In genomic region chr17:50190278-50191069, GRCh38 we compare ENCODE assay signal across 29 cellular contexts. TPM values are rescaled to one million over a fixed set of nuclear protein-coding genes. Genes with fewer than 3 reads are reported as not detected.
A peak's percentile ranks its signal among the peaks of the same experiment; 100 is the strongest.
DNase-seq lines count a peak whose midpoint lies in the region; ATAC-seq and TF ChIP-seq lines count a peak whose summit lies in the region.
"Had no signal": no experiment of that assay in that cellular context is flagged by ENCODE, and none has a peak within 500 bp of the region (broad histone marks: within the 10 kb centered on the region; RNA-seq: fewer than 3 reads in every experiment).

No MANE protein-coding gene starts in this region.

- H3K9me3 ChIP-seq in AG04450 (ENCODE audit: control insufficient read depth, insufficient read depth, low read length): no peaks in the 10 kb centered on the region; the same call in 1 of the 2 replicates
- H3K9me3 ChIP-seq in SJSA1 (replicated peaks): no peaks in the 10 kb centered on the region
- H3K9me3 ChIP-seq in fibroblast of lung (ENCODE audit: control insufficient read depth, insufficient read depth, low read depth, low read length): no peaks in the 10 kb centered on the region
- no peaks in the 10 kb centered on the region for H3K9me3 ChIP-seq in skeletal muscle satellite cell (replicated peaks; ENCODE audit: low read length)
- H3K9me3 ChIP-seq: gastroesophageal sphincter, lower lobe of right lung, psoas muscle, spleen, stomach, upper lobe of right lung had no signal

- TF ChIP-seq CTCF in AG04450 (IDR thresholded peaks at IDR 0.05; ENCODE audit: low read depth, low read length): no peak
- no peak for TF ChIP-seq CTCF in fibroblast of lung (conservative IDR thresholded peaks at IDR 0.05 in 1 of 2, IDR thresholded peaks at IDR 0.05 in 1 of 2; ENCODE audit: low read depth in 1 of 2, low read length in 2 of 2)
- no peak for TF ChIP-seq CTCF in GM23338 (conservative IDR thresholded peaks at IDR 0.05; ENCODE audit: low read depth in 2 of 2)

- CTCF ChIA-PET in AG04450 (lab: Charles Lee): interaction anchor here (1.5 kb wide), 1 partner anchor 21 kb away, joined by 3 read pairs; no protein-coding TSS in a partner anchor

- H3K9ac ChIP-seq in fibroblast of lung (ENCODE audit: insufficient read depth, low read length) (no peak overlapping the region), skeletal muscle satellite cell (ENCODE audit: low read depth, low read length) (peak overlapping the region; percentile 16)
- H3K9ac ChIP-seq: neural progenitor cell had no signal

- POLR2A ChIA-PET in AG04450 (lab: Yijun Ruan, JAX): interaction anchor here (0.5 to 13.2 kb wide), 18 partner anchors 7 to 99 kb away, joined by 3 to 284 read pairs (median 5); partner anchors contain the start of gene COL1A1

- no peak overlapping the region for H3K27ac Mint-ChIP-seq in GM23338

- H3K36me3 Mint-ChIP-seq in GM23338 (ENCODE audit: low read depth): peaks cover 22% of the 10 kb centered on the region

- H3K4me2 ChIP-seq in fibroblast of lung (ENCODE audit: extremely low read depth, insufficient read depth, low read length) (no peak overlapping the region), skeletal muscle satellite cell (ENCODE audit: low read length) (peak overlapping the region; percentile 8), GM23338 (no peak overlapping the region)
- H3K4me2 ChIP-seq: neural progenitor cell had no signal

- no peak overlapping the region for H3K4me3 Mint-ChIP-seq in GM23338
- H3K4me3 Mint-ChIP-seq: central memory CD8-positive, alpha-beta T cell; neural progenitor cell had no signal

- no peaks in the 10 kb centered on the region for H3K9me3 Mint-ChIP-seq in GM23338
- H3K9me3 Mint-ChIP-seq: central memory CD8-positive, alpha-beta T cell; neural progenitor cell had no signal

- H3K4me1 ChIP-seq in SJSA1 (replicated peaks) (peaks cover 100% of the 10 kb centered on the region), fibroblast of lung (ENCODE audit: control insufficient read depth, extremely low read depth, insufficient read depth, low read length) (peaks cover 22% of the 10 kb centered on the region), skeletal muscle satellite cell (ENCODE audit: control insufficient read depth, insufficient read depth, low read length) (peaks cover 81% of the 10 kb centered on the region), GM23338 (ENCODE audit: insufficient read depth) (no peaks in the 10 kb centered on the region)
- H3K4me1 ChIP-seq: lower lobe of right lung, neural progenitor cell, psoas muscle, upper lobe of right lung had no signal

- DNase-seq in AG04450 (ENCODE audit: low read depth, low spot score): no peak
- peak; percentile 67 to 83 for DNase-seq in SJSA1 (ENCODE audit: low read depth in 1 of 2, low spot score in 2 of 2)
- DNase-seq in fibroblast of lung (ENCODE audit: low read depth in 2 of 2): peak in 1 of 2 donors; percentile 67
- no peak for DNase-seq in DMS153 (lab: John Stamatoyannopoulos, UW)
- no peak for DNase-seq in globus pallidus (ENCODE audit: low spot score)
- DNase-seq in GM23338 (ENCODE audit: low spot score): no peak
- DNase-seq: activated naive CD4-positive, alpha-beta T cell treated with Interleukin-2 at 50 U/mL for 16 hours; activated T-cell treated with anti-CD3 and anti-CD28 coated beads, Interleukin-2, amount 50 U/mL, for 48 hours; DMS 273 treated with DMSO at 0.1 percent for 48 hours; HCEC 1CT; Kasumi-1; lower lobe of right lung; NCI-H1048; NCI-H2029; NCI-H345; psoas muscle; SHP77 treated with DMSO at 0.1 percent for 48 hours; spleen; stimulated activated CD4-positive, alpha-beta T cell treated with anti-CD3 and anti-CD28 coated beads, Interleukin-4, amount 100 ng/mL, for 1 hour; stomach; T-helper 1 cell; upper lobe of right lung had no signal

- H3K4me3 ChIP-seq in AG04450 (ENCODE audit: low read depth, low read length) (0 out of 2 replicates have a peak overlapping the region, but pooled peaks have one; percentile 7), SJSA1 (peak overlapping the region; percentile 66), fibroblast of lung (replicated peaks in 1 of 4; ENCODE audit: control extremely low read depth in 1 of 4, insufficient read depth in 1 of 4, low read depth in 3 of 4, low read length in 4 of 4) (peak overlapping the region in 1 of 4 experiments; percentile 10), skeletal muscle satellite cell (ENCODE audit: low read length) (no peak overlapping the region), GM23338 (no peak overlapping the region)
- H3K4me3 ChIP-seq: gastroesophageal sphincter, lower lobe of right lung, neural progenitor cell, psoas muscle, spleen, stomach, upper lobe of right lung had no signal

- no peaks in the 10 kb centered on the region for H3K4me1 Mint-ChIP-seq in GM23338
- H3K4me1 Mint-ChIP-seq: central memory CD8-positive, alpha-beta T cell; neural progenitor cell had no signal

- no peak overlapping the region for H2AFZ ChIP-seq in fibroblast of lung (ENCODE audit: low read length)
- no peak overlapping the region for H2AFZ ChIP-seq in GM23338
- H2AFZ ChIP-seq: neural progenitor cell had no signal

- H4K20me1 ChIP-seq in fibroblast of lung (ENCODE audit: control insufficient read depth, extremely low read depth, insufficient read depth, low read length) (peaks cover 5% of the 10 kb centered on the region), GM23338 (replicated peaks; ENCODE audit: insufficient read depth) (no peaks in the 10 kb centered on the region)

- no peaks in the 10 kb centered on the region for H3K27me3 ChIP-seq in AG04450 (ENCODE audit: control insufficient read depth, insufficient read depth, low read length)
- H3K27me3 ChIP-seq in SJSA1 (replicated peaks): no peaks in the 10 kb centered on the region
- no peaks in the 10 kb centered on the region for H3K27me3 ChIP-seq in fibroblast of lung (ENCODE audit: control insufficient read depth, insufficient read depth, low read length)
- H3K27me3 ChIP-seq in skeletal muscle satellite cell (ENCODE audit: control insufficient read depth, insufficient read depth, low read length): no peaks in the 10 kb centered on the region
- H3K27me3 ChIP-seq in GM23338 (ENCODE audit: insufficient read depth): no peaks in the 10 kb centered on the region
- H3K27me3 ChIP-seq: gastroesophageal sphincter, neural progenitor cell, stomach, upper lobe of right lung had no signal

- ATAC-seq in HG03039 (IDR thresholded peaks at IDR 0.05; ENCODE audit: unreplicated experiment): no peak
- no peak for ATAC-seq in GM23338
- ATAC-seq: gastroesophageal sphincter, lower lobe of right lung, psoas muscle, upper lobe of right lung had no signal

- H3F3A ChIP-seq in GM23338 (replicated peaks; ENCODE audit: low read depth): no peaks in the 10 kb centered on the region

- H3K27ac ChIP-seq in AG04450 (ENCODE audit: low read depth, low read length) (peak overlapping the region; percentile 98), SJSA1 (peak overlapping the region; percentile 87), fibroblast of lung (ENCODE audit: insufficient read depth, low read length) (peak overlapping the region; percentile 60), GM23338 (ENCODE audit: low read depth) (no peak overlapping the region)
- H3K27ac ChIP-seq: epithelial cell of prostate, lower lobe of right lung, neural progenitor cell, psoas muscle, spleen, upper lobe of right lung had no signal

- peaks cover 5% of the 10 kb centered on the region for H3K27me3 Mint-ChIP-seq in GM23338 (ENCODE audit: insufficient read depth, low read depth, poor library complexity)

- H3K9me2 ChIP-seq in GM23338 (ENCODE audit: insufficient read depth): no peaks in the 10 kb centered on the region

- H3K36me3 ChIP-seq in SJSA1 (peaks cover 100% of the 10 kb centered on the region), fibroblast of lung (ENCODE audit: control insufficient read depth, insufficient read depth, low read length) (peaks cover 93% of the 10 kb centered on the region), skeletal muscle satellite cell (ENCODE audit: insufficient read depth, low read length) (peaks cover 98% of the 10 kb centered on the region), GM23338 (ENCODE audit: insufficient read depth) (no peaks in the 10 kb centered on the region)
- H3K36me3 ChIP-seq: neural progenitor cell had no signal

- H3K79me2 ChIP-seq in fibroblast of lung (ENCODE audit: control insufficient read depth, insufficient read depth, low read length): peaks cover 64% of the 10 kb centered on the region
- H3K79me2 ChIP-seq in GM23338 (replicated peaks; ENCODE audit: insufficient read depth): no peaks in the 10 kb centered on the region

TF ChIP-seq in GM23338, 12 proteins besides CTCF, POLR2A, EP300 and RAD21 (continues in another document):
- no peak for TF ChIP-seq EZH2phosphoT487 (IDR thresholded peaks at IDR 0.05; ENCODE audit: unreplicated experiment)

RNA-seq across cellular contexts. Expression of gene COL1A1, which starts 11.0 kb away (rescaled TPM):
- polyA plus RNA-seq in AG04450 (2011; rRNA removed) (1,356 and 3,120 TPM in 2 replicates), fibroblast of lung (541 and 604 TPM in 2 replicates), GM23338 (2016; fragmentation: Nextera tagmentation; extraction: Ambion mirVana) (21.2 and 22.4 TPM in 2 replicates)
- polyA minus RNA-seq in AG04450 (2011; rRNA and poly(A)+ RNA removed): 2,155 and 4,267 TPM in 2 replicates
- 957 and 2,133 TPM in 2 replicates for total RNA-seq in SJSA1 (2014; rRNA removed; shearing (Covaris generic))
- total RNA-seq in fibroblast of lung: 577 and 584 TPM in 2 replicates
- polyA plus RNA-seq in fibroblast of lung (2012): 2,129 and 2,873 TPM in 2 replicates
- polyA minus RNA-seq in fibroblast of lung (ENCODE audit: low replicate concordance): 7,488 and 12,203 TPM in 2 replicates
- 1,202 and 1,869 TPM in 2 replicates for total RNA-seq in skeletal muscle satellite cell (2012; rRNA removed)
- 27.9 and 34.3 TPM in 2 replicates for total RNA-seq in GM23338 (2014; rRNA removed; shearing (Covaris generic))

RNA-seq across cellular contexts. Expression of gene SGCA, which starts 24.7 kb away (rescaled TPM):
- polyA plus RNA-seq in AG04450 (2011; rRNA removed) (0.16 and 0.21 TPM in 2 replicates), fibroblast of lung (1.4 and 1.6 TPM in 2 replicates), GM23338 (2016; fragmentation: Nextera tagmentation; extraction: Ambion mirVana) (0.19 TPM in 1 of 2 replicates, not detected in the other)
- polyA minus RNA-seq in AG04450 (2011; rRNA and poly(A)+ RNA removed): not detected in 2 replicates
- 2.4 TPM in 1 of 2 replicates, not detected in the other for total RNA-seq in SJSA1 (2014; rRNA removed; shearing (Covaris generic))
- total RNA-seq in fibroblast of lung: 4.1 and 4.3 TPM in 2 replicates
- polyA plus RNA-seq in fibroblast of lung (2012): 5.2 and 8.8 TPM in 2 replicates
- 1.7 and 5.6 TPM in 2 replicates for polyA minus RNA-seq in fibroblast of lung (ENCODE audit: low replicate concordance)
- 2.5 and 15.7 TPM in 2 replicates for total RNA-seq in skeletal muscle satellite cell (2012; rRNA removed)
- total RNA-seq in GM23338 (2014; rRNA removed; shearing (Covaris generic)): not detected in 2 replicates
- polyA plus RNA-seq: keratinocyte had no signal

RNA-seq across cellular contexts. Expression of gene PPP1R9B, which starts 40.0 kb away (rescaled TPM):
- polyA plus RNA-seq in AG04450 (2011; rRNA removed) (17.6 and 18.2 TPM in 2 replicates), fibroblast of lung (22.1 and 26.0 TPM in 2 replicates), GM23338 (2016; fragmentation: Nextera tagmentation; extraction: Ambion mirVana) (1.9 and 2.1 TPM in 2 replicates)
- 35.7 and 42.5 TPM in 2 replicates for polyA minus RNA-seq in AG04450 (2011; rRNA and poly(A)+ RNA removed)
- total RNA-seq in SJSA1 (2014; rRNA removed; shearing (Covaris generic)): 69.4 and 70.1 TPM in 2 replicates
- 41.5 and 45.5 TPM in 2 replicates for total RNA-seq in fibroblast of lung
- 37.9 and 40.6 TPM in 2 replicates for polyA plus RNA-seq in fibroblast of lung (2012)
- polyA minus RNA-seq in fibroblast of lung (ENCODE audit: low replicate concordance): 25.3 and 28.3 TPM in 2 replicates
- total RNA-seq in skeletal muscle satellite cell (2012; rRNA removed): 29.2 and 29.5 TPM in 2 replicates
- 10.1 and 10.5 TPM in 2 replicates for total RNA-seq in GM23338 (2014; rRNA removed; shearing (Covaris generic))

Comparison
In these comparisons a context has a peak if more than half of its experiments do, and no peak if none do; other contexts are left out.
1. DNase-seq: peak in SJSA1 (2 of 2); none in AG04450 (single experiment), DMS153 (single experiment), globus pallidus (single experiment) and GM23338 (single experiment).
2. H3K4me3 ChIP-seq: peak in AG04450 (single experiment) and SJSA1 (single experiment); none in skeletal muscle satellite cell (single experiment) and GM23338 (single experiment).
3. RNA of gene COL1A1, which starts 11.0 kb away (total RNA-seq): 957 to 2,133 TPM in SJSA1 and 577 to 584 TPM in fibroblast of lung; 27.9 to 34.3 TPM in GM23338; every median in the first group is over 10 times any median in the second.